In genomic region chr6:21597243-21597682, GRCh38 we compare ENCODE assay signal across 8 cellular contexts. TPM values are rescaled to one million over a fixed set of nuclear protein-coding genes. Genes with fewer than 3 reads are reported as not detected.
DNase-seq lines count a peak whose midpoint lies in the region; ATAC-seq and TF ChIP-seq lines count a peak whose summit lies in the region.

No MANE protein-coding gene starts in this region.

- H3K4me3 ChIP-seq in GM06990 (replicated peaks; ENCODE audit: low read depth, low read length) = peak overlapping the region; percentile 96
- peak overlapping the region; percentile 75 for H3K4me3 ChIP-seq in SJSA1
- peak overlapping the region; percentile 68 to 95 (median 78) for H3K4me3 ChIP-seq in fibroblast of lung (replicated peaks in 1 of 4; ENCODE audit: control extremely low read depth in 1 of 4, insufficient read depth in 1 of 4, low read depth in 3 of 4, low read length in 4 of 4)
- H3K4me3 ChIP-seq in rectal smooth muscle tissue (ENCODE audit: low read length) = peak overlapping the region; percentile 86

- H3K9ac ChIP-seq in fibroblast of lung (ENCODE audit: insufficient read depth, low read length) = peak overlapping the region; percentile 47
- no peak overlapping the region for H3K9ac ChIP-seq in rectal smooth muscle tissue (ENCODE audit: low read length)

- H3K27me3 ChIP-seq in GM06990 (replicated peaks; ENCODE audit: control insufficient read depth, insufficient read depth, low read length) (no peaks in the 10 kb centered on the region), SJSA1 (replicated peaks) (no peaks in the 10 kb centered on the region), fibroblast of lung (ENCODE audit: control insufficient read depth, insufficient read depth, low read length) (no peaks in the 10 kb centered on the region), rectal smooth muscle tissue (ENCODE audit: control insufficient read depth, insufficient read depth, low read length) (no peaks in the 10 kb centered on the region)

- no peak for DNase-seq in GM06990 (ENCODE audit: extremely low read depth, insufficient read length)
- DNase-seq in SJSA1 (ENCODE audit: low read depth in 1 of 2, low spot score in 2 of 2) = no peak
- no peak for DNase-seq in fibroblast of lung (ENCODE audit: low read depth in 2 of 2)
- no peak for DNase-seq in stimulated activated CD4-positive, alpha-beta T cell treated with anti-CD3 and anti-CD28 coated beads, Interleukin-12 subunit alpha, Interleukin-12 subunit beta, amount 100 ng/mL, for 4 hours
- DNase-seq in DMS 273 treated with DMSO at 0.1 percent for 48 hours (lab: John Stamatoyannopoulos, UW) = no peak

- no peak overlapping the region for H2AFZ ChIP-seq in fibroblast of lung (ENCODE audit: low read length)

- peaks cover 18% of the 10 kb centered on the region for H3K79me2 ChIP-seq in fibroblast of lung (ENCODE audit: control insufficient read depth, insufficient read depth, low read length)

- TF ChIP-seq CTCF in GM06990 (IDR thresholded peaks at IDR 0.05; ENCODE audit: insufficient read depth, low read length, poor library complexity, severe bottlenecking) (no peak), fibroblast of lung (conservative IDR thresholded peaks at IDR 0.05 in 1 of 2, IDR thresholded peaks at IDR 0.05 in 1 of 2; ENCODE audit: low read depth in 1 of 2, low read length in 2 of 2) (no peak)

- ATAC-seq in GM21825 (IDR thresholded peaks at IDR 0.05; ENCODE audit: unreplicated experiment) (no peak), HG02870 (IDR thresholded peaks at IDR 0.05; ENCODE audit: unreplicated experiment) (no peak)

- H3K27ac ChIP-seq in SJSA1 (peak overlapping the region; percentile 76), fibroblast of lung (ENCODE audit: insufficient read depth, low read length) (peak overlapping the region; percentile 87), rectal smooth muscle tissue (ENCODE audit: low read depth, low read length) (peak overlapping the region; percentile 27)

- peak overlapping the region; percentile 97 for H3K4me2 ChIP-seq in fibroblast of lung (ENCODE audit: extremely low read depth, insufficient read depth, low read length)

- no peaks in the 10 kb centered on the region for H3K9me3 ChIP-seq in SJSA1 (replicated peaks)
- H3K9me3 ChIP-seq in fibroblast of lung (ENCODE audit: control insufficient read depth, insufficient read depth, low read depth, low read length) = no peaks in the 10 kb centered on the region

- H3K4me1 ChIP-seq in SJSA1 (replicated peaks) (peaks cover 18% of the 10 kb centered on the region), fibroblast of lung (ENCODE audit: control insufficient read depth, extremely low read depth, insufficient read depth, low read length) (no peaks in the 10 kb centered on the region), rectal smooth muscle tissue (ENCODE audit: control insufficient read depth, insufficient read depth, low read length) (peaks cover 3% of the 10 kb centered on the region)

- no peaks in the 10 kb centered on the region for H4K20me1 ChIP-seq in fibroblast of lung (ENCODE audit: control insufficient read depth, extremely low read depth, insufficient read depth, low read length)

- H3K36me3 ChIP-seq in GM06990 (ENCODE audit: control insufficient read depth, insufficient read depth, low read length) (no peaks in the 10 kb centered on the region), SJSA1 (peaks cover 56% of the 10 kb centered on the region), fibroblast of lung (ENCODE audit: control insufficient read depth, insufficient read depth, low read length) (no peaks in the 10 kb centered on the region), rectal smooth muscle tissue (ENCODE audit: control insufficient read depth, insufficient read depth, low read length) (no peaks in the 10 kb centered on the region)

RNA-seq across cellular contexts. Expression of gene SOX4, which starts 3.7 kb away (rescaled TPM):
- total RNA-seq in SJSA1 (2014; rRNA removed; shearing (Covaris generic)) = 32.3 and 34.1 TPM in 2 replicates
- 38.1 and 41.9 TPM in 2 replicates for total RNA-seq in fibroblast of lung
- polyA plus RNA-seq in fibroblast of lung = 5.1 and 6.5 TPM in 2 replicates
- polyA plus RNA-seq in fibroblast of lung (2012) = 8.2 and 9.9 TPM in 2 replicates
- 1.8 and 2.7 TPM in 2 replicates for polyA minus RNA-seq in fibroblast of lung (ENCODE audit: low replicate concordance)

Comparison
In these comparisons a context has a peak if more than half of its experiments do, and no peak if none do; other contexts are left out.
1. H3K27ac ChIP-seq: peak in every context shown above with its lines; median percentile 87 in fibroblast of lung; 76 in SJSA1; 27 in rectal smooth muscle tissue.